11 cellular contexts compared by ENCODE assay signal in the genomic region with DNA sequence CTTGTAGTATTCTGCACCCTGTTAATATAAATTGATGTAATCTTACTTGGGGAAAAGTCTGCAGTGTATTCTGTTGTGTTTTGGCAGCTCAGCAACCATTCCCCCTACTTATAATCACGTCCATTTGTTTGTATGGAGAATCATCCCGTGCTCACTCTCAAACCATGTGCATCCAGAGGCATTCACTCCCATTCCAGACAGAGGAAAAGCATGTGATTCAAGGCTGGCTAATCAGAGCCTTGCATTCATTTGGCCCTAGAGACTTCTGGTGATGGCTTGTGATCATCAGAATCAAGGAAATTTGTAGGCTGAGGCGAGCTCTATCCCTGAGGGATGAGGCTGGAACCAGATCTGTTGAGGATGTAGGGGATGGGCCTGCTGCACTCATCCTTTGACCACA. TPM values are rescaled to one million over a fixed set of nuclear protein-coding genes. Genes with fewer than 3 reads are reported as not detected.
A peak's percentile ranks its signal among the peaks of the same experiment; 100 is the strongest.
DNase-seq lines count a peak whose midpoint lies in the region; ATAC-seq lines count a peak whose summit lies in the region.
"Had no signal": no experiment of that assay in that cellular context is flagged by ENCODE, and none has a peak within 500 bp of the region (broad histone marks: within the 10 kb centered on the region; RNA-seq: fewer than 3 reads in every experiment).

No MANE protein-coding gene starts in this region.

- peak overlapping the region; percentile 83 for H3K27ac Mint-ChIP-seq in activated naive CD4-positive, alpha-beta T cell treated with anti-CD3 and anti-CD28 coated beads, Interleukin-2, amount 50 U/mL, for 24 hours
- peak overlapping the region; percentile 85 for H3K27ac Mint-ChIP-seq in activated CD4-positive, alpha-beta memory T cell treated with anti-CD3 and anti-CD28 coated beads for 36 hours

- CTCF ChIA-PET in activated CD4-positive, alpha-beta memory T cell treated with anti-CD3 and anti-CD28 coated beads for 36 hours (lab: Charles Lee) = interaction anchor here (1.0 to 13.8 kb wide), 15 partner anchors 9 to 140 kb away, joined by 3 to 96 read pairs (median 10); no protein-coding TSS in a partner anchor

- no peak overlapping the region for H3K4me3 ChIP-seq in MG63
- H3K4me3 ChIP-seq: lung, skin epidermis had no signal

- H3K36me3 Mint-ChIP-seq in activated naive CD4-positive, alpha-beta T cell treated with anti-CD3 and anti-CD28 coated beads, Interleukin-2, amount 50 U/mL, for 24 hours = peaks cover 11% of the 10 kb centered on the region
- H3K36me3 Mint-ChIP-seq in activated CD4-positive, alpha-beta memory T cell treated with anti-CD3 and anti-CD28 coated beads for 36 hours = peaks cover 15% of the 10 kb centered on the region

- H3K4me1 Mint-ChIP-seq in activated naive CD4-positive, alpha-beta T cell treated with anti-CD3 and anti-CD28 coated beads, Interleukin-2, amount 50 U/mL, for 24 hours = peaks cover 93% of the 10 kb centered on the region
- H3K4me1 Mint-ChIP-seq in activated CD4-positive, alpha-beta memory T cell treated with anti-CD3 and anti-CD28 coated beads for 36 hours (ENCODE audit: low read depth) = peaks cover 84% of the 10 kb centered on the region

- no peak for DNase-seq in activated naive CD4-positive, alpha-beta T cell treated with Interleukin-2 at 50 U/mL for 16 hours
- no peak for DNase-seq in activated CD4-positive, alpha-beta memory T cell treated with anti-CD3 and anti-CD28 coated beads for 36 hours
- DNase-seq in foreskin melanocyte = peak; percentile 87
- no peak for DNase-seq in NCI-H146 (lab: John Stamatoyannopoulos, UW)
- DNase-seq in MG63 = no peak

- H3K36me3 ChIP-seq in MG63 = no peaks in the 10 kb centered on the region

- H3K27me3 Mint-ChIP-seq in activated naive CD4-positive, alpha-beta T cell treated with anti-CD3 and anti-CD28 coated beads, Interleukin-2, amount 50 U/mL, for 24 hours = no peaks in the 10 kb centered on the region
- H3K27me3 Mint-ChIP-seq in activated CD4-positive, alpha-beta memory T cell treated with anti-CD3 and anti-CD28 coated beads for 36 hours = no peaks in the 10 kb centered on the region

- no peaks in the 10 kb centered on the region for H3K9me3 ChIP-seq in MG63

- POLR2A ChIA-PET in activated CD4-positive, alpha-beta memory T cell treated with anti-CD3 and anti-CD28 coated beads for 36 hours (lab: Charles Lee) = interaction anchor here (1.0 kb wide), 3 partner anchors 9 to 32 kb away, joined by 3 read pairs; no protein-coding TSS in a partner anchor

- no peaks in the 10 kb centered on the region for H3K27me3 ChIP-seq in MG63

- intact Hi-C loops in activated CD4-positive, alpha-beta memory T cell treated with anti-CD3 and anti-CD28 coated beads for 36 hours (cut with micrococcal nuclease) = loop anchor here (1.0 kb wide), 2 partner anchors 24 to 140 kb away; no protein-coding TSS in a partner anchor

- ATAC-seq in HG02763 (IDR thresholded peaks at IDR 0.05; ENCODE audit: unreplicated experiment) (no peak), HG03571 (IDR thresholded peaks at IDR 0.05; ENCODE audit: unreplicated experiment) (no peak)

- peak overlapping the region; percentile 1 for H3K4me3 Mint-ChIP-seq in activated naive CD4-positive, alpha-beta T cell treated with anti-CD3 and anti-CD28 coated beads, Interleukin-2, amount 50 U/mL, for 24 hours
- no peak overlapping the region for H3K4me3 Mint-ChIP-seq in activated CD4-positive, alpha-beta memory T cell treated with anti-CD3 and anti-CD28 coated beads for 36 hours
- H3K4me3 Mint-ChIP-seq: HFFc6 had no signal

- H3K9me3 Mint-ChIP-seq in activated naive CD4-positive, alpha-beta T cell treated with anti-CD3 and anti-CD28 coated beads, Interleukin-2, amount 50 U/mL, for 24 hours = no peaks in the 10 kb centered on the region
- H3K9me3 Mint-ChIP-seq in activated CD4-positive, alpha-beta memory T cell treated with anti-CD3 and anti-CD28 coated beads for 36 hours = no peaks in the 10 kb centered on the region
- H3K9me3 Mint-ChIP-seq: HFFc6 had no signal

RNA-seq across cellular contexts. Expression of a gene that starts 5.1 kb away (rescaled TPM):
- total RNA-seq in activated CD4-positive, alpha-beta memory T cell treated with anti-CD3 and anti-CD28 coated beads for 36 hours = 100 to 1,000 TPM; 170 to 183 TPM
- total RNA-seq in MG63 (2014; rRNA removed; shearing (Covaris generic); ENCODE audit: low replicate concordance) = 4.3 and 4.6 TPM in 2 replicates

Comparison
In these comparisons a context has a peak if more than half of its experiments do, and no peak if none do; other contexts are left out.
1. RNA of a gene that starts 5.1 kb away (total RNA-seq): 170 to 183 TPM in activated CD4-positive, alpha-beta memory T cell treated with anti-CD3 and anti-CD28 coated beads for 36 hours; 4.3 to 4.6 TPM in MG63; every median in the first group is over 10 times any median in the second.